ENCODE assay signal across 8 cellular contexts in the genomic region with DNA sequence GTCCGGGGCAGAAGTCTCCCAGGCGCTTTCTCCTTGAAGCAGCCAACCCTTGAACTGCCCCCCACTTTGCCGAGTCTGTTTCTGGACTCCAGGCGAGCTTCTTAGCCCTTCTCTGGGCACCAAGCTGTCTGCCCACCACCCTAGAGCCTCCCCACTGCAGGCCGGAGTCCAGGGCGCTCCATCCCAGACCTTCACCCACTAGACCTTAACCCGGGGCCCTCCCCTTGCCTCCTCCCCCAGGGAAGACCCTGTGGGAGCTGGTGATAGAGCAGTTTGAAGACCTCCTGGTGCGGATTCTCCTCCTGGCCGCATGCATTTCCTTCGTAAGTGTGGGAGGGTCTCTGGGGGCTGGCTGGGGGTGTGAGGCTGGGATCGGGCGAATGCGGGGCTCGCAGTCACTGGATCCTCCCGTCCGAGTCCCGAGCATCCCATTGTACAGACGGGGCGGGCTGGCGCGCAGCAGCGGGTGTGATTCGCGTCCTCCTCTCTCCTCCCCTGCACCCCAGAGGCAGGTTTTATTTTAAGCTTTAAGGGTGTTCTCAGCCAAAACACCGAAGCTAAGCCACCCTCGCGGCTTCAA. TPM values are rescaled to one million over a fixed set of nuclear protein-coding genes. Genes with fewer than 3 reads are reported as not detected.
DNase-seq lines count a peak whose midpoint lies in the region; TF ChIP-seq lines count a peak whose summit lies in the region.

No MANE protein-coding gene starts in this region.

- peak overlapping the region; percentile 99 for H3K4me2 ChIP-seq in mammary epithelial cell (ENCODE audit: insufficient read depth, low read depth, low read length)

- H3K9ac ChIP-seq in HUES48 (ENCODE audit: low read depth, low read length), result peak overlapping the region; percentile 82
- H3K9ac ChIP-seq in mammary epithelial cell (ENCODE audit: insufficient read depth, low read length), result no peak overlapping the region

- TF ChIP-seq CTCF in mammary epithelial cell (conservative IDR thresholded peaks at IDR 0.05 in 1 of 2, IDR thresholded peaks at IDR 0.05 in 1 of 2; ENCODE audit: extremely low read depth in 1 of 2, insufficient read depth in 1 of 2, low read depth in 1 of 2, low read length in 2 of 2), result no peak

- DNase-seq in GM19240 (ENCODE audit: insufficient read length, low spot score), result peak; percentile 23
- DNase-seq in mammary epithelial cell, result no peak
- DNase-seq in effector CD4-positive, alpha-beta T cell, result no peak
- DNase-seq in kidney glomerular epithelial cell (lab: John Stamatoyannopoulos, UW), result no peak
- DNase-seq in HuH-7 (ENCODE audit: low spot score), result no peak

- no peaks in the 10 kb centered on the region for H3K27me3 ChIP-seq in ACC112 (ENCODE audit: insufficient read depth, low read length)
- H3K27me3 ChIP-seq in HUES48 (ENCODE audit: control insufficient read depth, insufficient read depth, low read length), result peaks cover 7% of the 10 kb centered on the region
- H3K27me3 ChIP-seq in mammary epithelial cell (ENCODE audit: insufficient read depth, low read length), result no peaks in the 10 kb centered on the region

- in situ Hi-C loops in mammary epithelial cell (cut with MboI; ENCODE audit: low sequenced_read_pairs in 2 of 2), result no loop called here

- CTCF ChIA-PET in mammary epithelial cell (lab: Charles Lee; ENCODE audit: low non-redundant PET), result no interaction called here

- H3K9me3 ChIP-seq in HUES48 (ENCODE audit: control insufficient read depth, insufficient read depth, low read length) (no peaks in the 10 kb centered on the region), mammary epithelial cell (replicated peaks; ENCODE audit: insufficient read depth, low read length) (no peaks in the 10 kb centered on the region), mesodermal cell (ENCODE audit: control insufficient read depth, low read length) (no peaks in the 10 kb centered on the region)

- 9% methylated on average over 11 of the region's 27 CpGs for WGBS in mammary epithelial cell (ENCODE audit: low coverage, missing lambda C conversion rate)
- WGBS in mesodermal cell (ENCODE audit: insufficient coverage in 2 of 2), 2 experiments, result 1 to 3% methylated on average over 13 to 18 of the region's 27 CpGs

- H2AFZ ChIP-seq in ACC112 (ENCODE audit: low read length, unreplicated experiment) (peak overlapping the region; percentile 53), mammary epithelial cell (ENCODE audit: low read depth, low read length) (peak overlapping the region; percentile 91)

- dilution Hi-C loops in mammary epithelial cell (cut with HindIII; ENCODE audit: low sequenced_read_pairs), result no loop called here

- TSS peak; percentile 19 for BruUV-seq in mammary epithelial cell (replicated peaks; lab: Mats Ljungman, UMichigan)

- H3K79me2 ChIP-seq in ACC112 (ENCODE audit: control insufficient read depth, insufficient read depth, low read length, unreplicated experiment) (peaks cover 2% of the 10 kb centered on the region), mammary epithelial cell (ENCODE audit: insufficient read depth, low read length) (no peaks in the 10 kb centered on the region)

- no peaks in the 10 kb centered on the region for H4K20me1 ChIP-seq in mammary epithelial cell (ENCODE audit: insufficient read depth, low read length)

- intact Hi-C loops in mammary epithelial cell (cut with micrococcal nuclease), result loop anchor here (2.0 kb wide), 1 partner anchor 45 kb away; a partner anchor contains a TSS

- H3K4me1 ChIP-seq in ACC112 (ENCODE audit: control insufficient read depth, insufficient read depth, low read length, unreplicated experiment) (no peaks in the 10 kb centered on the region), HUES48 (ENCODE audit: control insufficient read depth, insufficient read depth, low read length) (peaks cover 23% of the 10 kb centered on the region), mammary epithelial cell (ENCODE audit: insufficient read depth, low read length) (peaks cover 11% of the 10 kb centered on the region), mesodermal cell (ENCODE audit: control insufficient read depth, insufficient read depth, low read length, poor library complexity, severe bottlenecking) (peaks cover 19% of the 10 kb centered on the region)

- H3K27ac ChIP-seq in ACC112 (ENCODE audit: low read depth, low read length) (no peak overlapping the region), HUES48 (ENCODE audit: low read depth, low read length) (peak overlapping the region; percentile 86), mammary epithelial cell (ENCODE audit: insufficient read depth, low read depth, low read length) (no peak overlapping the region), mesodermal cell (ENCODE audit: low read depth, low read length, severe bottlenecking) (peak overlapping the region; percentile 29)

- peak overlapping the region; percentile 89 for H3K4me3 ChIP-seq in ACC112 (ENCODE audit: low read depth, low read length)
- H3K4me3 ChIP-seq in HUES48 (ENCODE audit: low read depth, low read length), result peak overlapping the region; percentile 93
- peak overlapping the region; percentile 49 to 57 (median 57) for H3K4me3 ChIP-seq in mammary epithelial cell (replicated peaks in 1 of 3; ENCODE audit: insufficient read depth in 1 of 3, low read depth in 2 of 3, low read length in 3 of 3)
- peak overlapping the region; percentile 62 for H3K4me3 ChIP-seq in mesodermal cell (ENCODE audit: extremely low read depth, insufficient read depth, low read length, poor library complexity, severe bottlenecking)

- H3K36me3 ChIP-seq in ACC112 (ENCODE audit: insufficient read depth, low read length) (no peaks in the 10 kb centered on the region), HUES48 (ENCODE audit: control insufficient read depth, insufficient read depth, low read length) (peaks cover 2% of the 10 kb centered on the region; the same call in 1 of the 2 replicates), mammary epithelial cell (ENCODE audit: insufficient read depth, low read length) (no peaks in the 10 kb centered on the region), mesodermal cell (ENCODE audit: control insufficient read depth, insufficient read depth, low read length) (peaks cover 6% of the 10 kb centered on the region)

RNA-seq across cellular contexts. Expression of a gene that starts 1.1 kb away (rescaled TPM):
- 1 to 10 TPM in 1 of 2 donors, under 1 TPM in 1; 0.17 to 1.2 TPM for total RNA-seq in mammary epithelial cell
- 0.43 TPM for polyA plus RNA-seq in mammary epithelial cell
- not detected for polyA minus RNA-seq in mammary epithelial cell
- 2.7 TPM for polyA plus RNA-seq in mesodermal cell (2013, experiment 1 of 2)
- polyA plus RNA-seq in mesodermal cell (2013, experiment 2 of 2), result 2.0 TPM

RNA-seq across cellular contexts. Expression of a gene that starts 15.7 kb away (rescaled TPM):
- 10 to 100 TPM; 12.0 to 40.6 TPM for total RNA-seq in mammary epithelial cell
- polyA plus RNA-seq in mammary epithelial cell, result 18.2 TPM
- polyA minus RNA-seq in mammary epithelial cell, result 14.9 TPM
- polyA plus RNA-seq in mesodermal cell (2013, experiment 1 of 2), result 36.8 TPM
- polyA plus RNA-seq in mesodermal cell (2013, experiment 2 of 2), result 27.8 TPM

RNA-seq across cellular contexts. Expression of a gene that starts 33.2 kb away (rescaled TPM):
- total RNA-seq in mammary epithelial cell, result 100 to 1,000 TPM in 1 of 2 donors, 10 to 100 TPM in 1; 94.9 to 142 TPM
- polyA plus RNA-seq in mammary epithelial cell, result 144 TPM
- polyA minus RNA-seq in mammary epithelial cell, result 126 TPM
- polyA plus RNA-seq in mesodermal cell (2013, experiment 1 of 2), result 119 TPM
- polyA plus RNA-seq in mesodermal cell (2013, experiment 2 of 2), result 109 TPM

RNA-seq across cellular contexts. Expression of a gene that starts 45.7 kb away (rescaled TPM):
- 10 to 100 TPM; 24.2 to 25.4 TPM for total RNA-seq in mammary epithelial cell
- 11.6 TPM for polyA plus RNA-seq in mammary epithelial cell
- polyA minus RNA-seq in mammary epithelial cell, result 3.1 TPM
- 7.3 TPM for polyA plus RNA-seq in mesodermal cell (2013, experiment 1 of 2)
- polyA plus RNA-seq in mesodermal cell (2013, experiment 2 of 2), result 7.3 TPM

RNA-seq across cellular contexts. Expression of a gene that starts 52.4 kb away (rescaled TPM):
- total RNA-seq in mammary epithelial cell, result not detected
- not detected for polyA plus RNA-seq in mammary epithelial cell
- polyA minus RNA-seq in mammary epithelial cell, result not detected
- polyA plus RNA-seq in mesodermal cell (2013, experiment 1 of 2), result not detected
- not detected for polyA plus RNA-seq in mesodermal cell (2013, experiment 2 of 2)

Comparison
In these comparisons a context has a peak if more than half of its experiments do, and no peak if none do; other contexts are left out.
1. H3K27ac ChIP-seq: peak in HUES48 (single experiment) and mesodermal cell (single experiment); none in ACC112 (single experiment) and mammary epithelial cell (single experiment).
2. Peak in every context shown above with its lines, with median percentiles within 50 percentile points of each other: H3K4me3 ChIP-seq.